Comparison of ENCODE assay signal across 11 cellular contexts in the genomic region with DNA sequence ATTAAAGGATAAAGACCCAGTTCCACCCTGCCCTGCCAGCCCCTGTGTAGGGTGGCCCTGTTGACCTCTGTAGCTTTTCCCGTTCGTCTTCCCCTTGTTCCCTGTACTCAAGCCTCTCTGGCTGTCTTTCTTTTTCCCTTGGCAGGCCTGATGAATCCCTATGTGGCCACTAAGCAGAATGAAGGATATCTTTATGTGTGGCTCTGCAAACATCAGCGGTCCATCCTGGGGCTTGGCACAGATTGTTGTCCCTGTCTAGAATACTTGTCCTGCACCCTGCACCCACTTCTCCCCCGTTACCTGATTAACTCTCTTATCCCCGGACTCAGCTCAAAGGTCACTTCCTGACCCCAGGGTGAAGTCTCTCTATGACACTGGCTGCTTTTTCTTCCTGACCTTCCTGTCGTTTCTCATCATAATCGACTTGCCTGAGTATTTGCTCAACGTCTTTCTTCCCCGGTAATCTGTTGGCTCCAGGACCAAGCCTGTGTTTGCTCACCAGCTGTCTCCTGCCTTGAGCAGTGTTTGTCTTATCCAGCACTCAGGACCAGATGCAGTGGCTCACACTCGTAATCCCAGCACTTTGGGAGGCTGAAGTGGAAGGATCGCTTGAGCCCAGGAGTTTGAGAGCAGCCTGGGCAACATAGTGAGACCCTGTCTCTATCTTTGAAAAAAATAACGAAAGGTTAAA. TPM values are rescaled to one million over a fixed set of nuclear protein-coding genes. Genes with fewer than 3 reads are reported as not detected.
DNase-seq lines count a peak whose midpoint lies in the region; ATAC-seq, FAIRE-seq and TF ChIP-seq lines count a peak whose summit lies in the region.
"Not testable (repeated sequence)": the region's sequence is repeated elsewhere in the genome, so short reads cannot be mapped to it uniquely, and the experiment has no call there.
"Had no signal": no experiment of that assay in that cellular context is flagged by ENCODE, and none has a peak within 500 bp of the region (broad histone marks: within the 10 kb centered on the region; RNA-seq: fewer than 3 reads in every experiment).

No MANE protein-coding gene starts in this region.

- not testable (repeated sequence) for BruUV-seq in Panc1 (replicated peaks; lab: Mats Ljungman, UMichigan); HepG2 (replicated peaks; lab: Mats Ljungman, UMichigan)

- not testable (repeated sequence) for H2AFZ ChIP-seq in HepG2 (ENCODE audit: low read length)

- not testable (repeated sequence) for H3K9me3 Mint-ChIP-seq in activated T-cell treated with anti-CD3 and anti-CD28 coated beads, Interleukin-2, amount 50 U/mL, for 72 hours; activated naive CD8-positive, alpha-beta T cell treated with anti-CD3 and anti-CD28 coated beads for 36 hours

- not testable (repeated sequence) for TF ChIP-seq CTCF in A549 (IDR thresholded peaks at IDR 0.05); Panc1 (IDR thresholded peaks at IDR 0.05); HepG2 (CRISPR knock-in tag; IDR thresholded peaks at IDR 0.05); pancreas (IDR thresholded peaks at IDR 0.05)

- H3K4me2 ChIP-seq in A549; HepG2 (ENCODE audit: low read depth, low read length): not testable (repeated sequence)

- not testable (repeated sequence) for H3K4me3 ChIP-seq in A549; Panc1 (ENCODE audit: low read depth in 2 of 2, low read length in 2 of 2); HepG2 (replicated peaks in 1 of 3; ENCODE audit: insufficient read depth in 1 of 3, low read depth in 2 of 3, low read length in 3 of 3); pancreas

- in situ Hi-C loops in Panc1 (cut with HindIII; ENCODE audit: low pct_unique_long_range_greater_than_20kb, low sequenced_read_pairs); HepG2 (cut with HindIII; ENCODE audit: extremely low pct_ligation_motif_present, low pct_unique_long_range_greater_than_20kb): not testable (repeated sequence)

- not testable (repeated sequence) for H3K27ac ChIP-seq in A549; Panc1 (ENCODE audit: low read length); HepG2 (ENCODE audit: extremely low read length, insufficient read depth, low read length); pancreas

- ATAC-seq in A549 = peak; percentile 62 to 84; a peak in 5 of 6 replicates
- peak; percentile 47; the same call in 1 of the 2 replicates for ATAC-seq in Panc1
- not testable (repeated sequence) for ATAC-seq in activated T-cell treated with anti-CD3 and anti-CD28 coated beads, Interleukin-2, amount 50 U/mL, for 72 hours (replicated peaks in 1 of 2)
- ATAC-seq in left colon = peak; percentile 85
- ATAC-seq in HepG2 = peak; percentile 93
- ATAC-seq in pancreas = peak in 3 of 4 donors; percentile 20 to 70 (median 57)

- H3K36me3 ChIP-seq in Panc1 (ENCODE audit: control insufficient read depth, insufficient read depth, low read length); HepG2 (replicated peaks in 1 of 2; ENCODE audit: control insufficient read depth in 1 of 2, insufficient read depth in 2 of 2, low read length in 2 of 2); pancreas: not testable (repeated sequence)

- CTCF ChIA-PET in A549 (lab: Yijun Ruan, JAX); Panc1 (lab: Charles Lee); HepG2 (lab: Yijun Ruan, JAX; ENCODE audit: low intra/inter-chr PET ratio, low total read pairs): not testable (repeated sequence)

- not testable (repeated sequence) for H3K4me1 ChIP-seq in A549; Panc1 (ENCODE audit: control insufficient read depth, insufficient read depth, low read length); HepG2 (ENCODE audit: insufficient read depth, low read length); pancreas

- FAIRE-seq in A549 (lab: Jason Lieb, UNC); pancreas (lab: Jason Lieb, UNC): not testable (repeated sequence)
- peak; percentile 98 for FAIRE-seq in HepG2 (lab: Jason Lieb, UNC)

- not testable (repeated sequence) for H3K9me3 ChIP-seq in A549; Panc1 (ENCODE audit: control insufficient read depth, insufficient read depth, low read depth, low read length); HepG2 (ENCODE audit: low read length); pancreas

- H3K79me2 ChIP-seq in HepG2 (ENCODE audit: insufficient read depth, low read length) = not testable (repeated sequence)

- H3K9ac ChIP-seq in HepG2 (ENCODE audit: insufficient read depth, low read depth, low read length) = not testable (repeated sequence)

- not testable (repeated sequence) for H3K27me3 ChIP-seq in Panc1 (ENCODE audit: control insufficient read depth, insufficient read depth, low read length); HepG2 (ENCODE audit: control insufficient read depth in 1 of 2, insufficient read depth in 2 of 2, low read length in 2 of 2); pancreas

- WGBS in A549 (ENCODE audit: missing lambda C conversion rate) = 85% methylated on average over 2 of the region's 12 CpGs
- 85% methylated on average over 1 of the region's 12 CpGs for WGBS in HepG2 (ENCODE audit: low lambda C conversion rate)
- 72 to 82% methylated on average over 1 of the region's 12 CpGs for WGBS in pancreas, 2 donors

- peak overlapping the region; percentile 67 for H3K27ac Mint-ChIP-seq in activated T-cell treated with anti-CD3 and anti-CD28 coated beads, Interleukin-2, amount 50 U/mL, for 72 hours
- peak overlapping the region; percentile 43 for H3K27ac Mint-ChIP-seq in activated naive CD8-positive, alpha-beta T cell treated with anti-CD3 and anti-CD28 coated beads for 36 hours

- not testable (repeated sequence) for H3K4me3 Mint-ChIP-seq in activated T-cell treated with anti-CD3 and anti-CD28 coated beads, Interleukin-2, amount 50 U/mL, for 72 hours; activated naive CD8-positive, alpha-beta T cell treated with anti-CD3 and anti-CD28 coated beads for 36 hours

- POLR2A ChIA-PET in A549 (lab: Yijun Ruan, JAX); HepG2 (lab: Yijun Ruan, JAX): not testable (repeated sequence)
- POLR2A ChIA-PET in Panc1 (lab: Charles Lee) = interaction anchor here (0.6 kb wide), 1 partner anchor 891 kb away, joined by 6 read pairs; no protein-coding TSS in a partner anchor

- TF ChIP-seq POLR2A in A549 (IDR thresholded peaks at IDR 0.05; ENCODE audit: low read length); HepG2 (IDR thresholded peaks at IDR 0.05; ENCODE audit: insufficient read depth in 1 of 2, low read depth in 2 of 2, low read length in 2 of 2): not testable (repeated sequence)

- not testable (repeated sequence) for TF ChIP-seq RAD21 in A549 (conservative IDR thresholded peaks at IDR 0.05 in 1 of 2, IDR thresholded peaks at IDR 0.05 in 1 of 2); HepG2 (CRISPR knock-in tag; IDR thresholded peaks at IDR 0.05)

- intact Hi-C loops in Panc1 (cut with micrococcal nuclease; ENCODE audit: unreplicated experiment); left colon (cut with DNase I, micrococcal nuclease); HepG2 (cut with micrococcal nuclease; ENCODE audit: unreplicated experiment); pancreas (cut with DNase I): not testable (repeated sequence)

- TF ChIP-seq EP300 in A549 (IDR thresholded peaks at IDR 0.05); HepG2 (IDR thresholded peaks at IDR 0.05; ENCODE audit: low read depth in 2 of 2, low read length in 2 of 2); HepG2 (CRISPR knock-in tag; IDR thresholded peaks at IDR 0.05; ENCODE audit: borderline replicate concordance): not testable (repeated sequence)

- H3K27me3 Mint-ChIP-seq in activated T-cell treated with anti-CD3 and anti-CD28 coated beads, Interleukin-2, amount 50 U/mL, for 72 hours (ENCODE audit: low read depth); activated naive CD8-positive, alpha-beta T cell treated with anti-CD3 and anti-CD28 coated beads for 36 hours: not testable (repeated sequence)

- H4K20me1 ChIP-seq in HepG2 (ENCODE audit: insufficient read depth, low read length) = not testable (repeated sequence)

- H3K4me1 Mint-ChIP-seq in activated T-cell treated with anti-CD3 and anti-CD28 coated beads, Interleukin-2, amount 50 U/mL, for 72 hours (ENCODE audit: low read depth); activated naive CD8-positive, alpha-beta T cell treated with anti-CD3 and anti-CD28 coated beads for 36 hours: not testable (repeated sequence)

- DNase-seq in A549 (ENCODE audit: low read depth in 1 of 2, low spot score in 1 of 2); Panc1 (ENCODE audit: low read depth, low spot score); activated T-cell treated with anti-CD3 and anti-CD28 coated beads, Interleukin-2, amount 50 U/mL, for 72 hours; activated naive CD8-positive, alpha-beta T cell treated with anti-CD3 and anti-CD28 coated beads for 36 hours; left colon; HepG2 (ENCODE audit: low spot score); pancreas: not testable (repeated sequence)

- H3K36me3 Mint-ChIP-seq in activated T-cell treated with anti-CD3 and anti-CD28 coated beads, Interleukin-2, amount 50 U/mL, for 72 hours (ENCODE audit: insufficient read depth in 2 of 2) = not testable (repeated sequence)
- H3K36me3 Mint-ChIP-seq in activated naive CD8-positive, alpha-beta T cell treated with anti-CD3 and anti-CD28 coated beads for 36 hours = peaks cover 15% of the 10 kb centered on the region

RNA-seq across cellular contexts. Expression of gene RSPH10B2, which starts 9.3 kb away (rescaled TPM):
- polyA plus RNA-seq in A549 (2011; rRNA removed) (0.11 TPM in 1 of 2 replicates, not detected in the other), A549 (2017; fragmentation: RNase III; extraction: RNeasy Plus Mini Kit Qiagen cat#74134 plus additional on column Dnase treatment) (0.08 to 0.16 TPM (median 0.12 TPM) in 3 replicates), HepG2 (2011; rRNA removed) (not detected in 2 replicates), pancreas (not detected)
- 0.05 TPM in 1 of 2 replicates, not detected in the other for polyA plus RNA-seq in A549 (2012; cell fraction: cytosol; rRNA removed)
- polyA plus RNA-seq in A549 (2012; cell fraction: nucleus; rRNA removed) = 0.24 and 0.37 TPM in 2 replicates
- polyA minus RNA-seq in A549 (2011; rRNA and poly(A)+ RNA removed) = not detected in 2 replicates
- total RNA-seq in Panc1 (2021; ENCODE audit: unreplicated experiment) (0.15 TPM), left colon (under 1 TPM in 1 of 2 donors, not detected in 1; 0.39 TPM), HepG2 (2016; rRNA removed; fragmentation: Illumina TruSeq; extraction: Trizol) (0.31 TPM in 1 of 2 replicates, not detected in the other), pancreas (under 1 TPM in 2 of 6 donors, not detected in 4; 0.06 to 0.37 TPM)
- polyA plus RNA-seq in Panc1 (2012; ENCODE audit: insufficient read length) = not detected
- total RNA-seq in activated T-cell treated with anti-CD3 and anti-CD28 coated beads, Interleukin-2, amount 50 U/mL, for 72 hours = under 1 TPM in 1 of 2 donors, not detected in 1; 0.89 TPM
- total RNA-seq in activated naive CD8-positive, alpha-beta T cell treated with anti-CD3 and anti-CD28 coated beads for 36 hours = under 1 TPM in 1 of 2 experiments, not detected in 1; 0.32 TPM
- not detected in 2 replicates for total RNA-seq in HepG2 (2016; cell fraction: cytosol; rRNA removed; fragmentation: Illumina TruSeq; extraction: Trizol; ENCODE audit: low read depth)
- 0.06 and 0.15 TPM in 2 replicates for total RNA-seq in HepG2 (2016; cell fraction: insoluble cytoplasmic fraction; rRNA removed; fragmentation: Illumina TruSeq; extraction: Trizol)
- 0.09 TPM in 1 of 2 replicates, not detected in the other for total RNA-seq in HepG2 (2016; cell fraction: membrane; rRNA removed; fragmentation: Illumina TruSeq; extraction: Trizol)
- total RNA-seq in HepG2 (2016; cell fraction: nucleus; rRNA removed; fragmentation: Illumina TruSeq; extraction: Trizol) = 0.16 and 0.75 TPM in 2 replicates
- not detected in 2 replicates for polyA plus RNA-seq in HepG2 (2011; cell fraction: cytosol; rRNA removed)
- polyA plus RNA-seq in HepG2 (2011; cell fraction: nucleus; rRNA removed) = 0.42 and 0.48 TPM in 2 replicates
- 0.07 TPM in 1 of 2 replicates, not detected in the other for polyA plus RNA-seq in HepG2 (2012)
- not detected in 2 replicates for polyA plus RNA-seq in HepG2 (2016; cell fraction: cytosol; fragmentation: Illumina TruSeq; extraction: Trizol; ENCODE audit: low read depth)
- not detected in 2 replicates for polyA plus RNA-seq in HepG2 (2016; cell fraction: insoluble cytoplasmic fraction; fragmentation: Illumina TruSeq; extraction: Trizol; ENCODE audit: low read depth)
- not detected in 2 replicates for polyA plus RNA-seq in HepG2 (2016; cell fraction: membrane; fragmentation: Illumina TruSeq; extraction: Trizol; ENCODE audit: low read depth)
- 0.25 TPM in 1 of 2 replicates, not detected in the other for polyA plus RNA-seq in HepG2 (2016; cell fraction: nucleus; fragmentation: Illumina TruSeq; extraction: Trizol; ENCODE audit: insufficient read depth, low read depth)
- 0.47 TPM in 1 of 2 replicates, not detected in the other for polyA minus RNA-seq in HepG2 (2011; rRNA and poly(A)+ RNA removed; ENCODE audit: low replicate concordance)
- polyA minus RNA-seq in HepG2 (2011; cell fraction: cytosol; rRNA and poly(A)+ RNA removed) = not detected in 2 replicates
- 1.9 and 2.1 TPM in 2 replicates for polyA minus RNA-seq in HepG2 (2011; cell fraction: nucleus; rRNA and poly(A)+ RNA removed)
- total RNA-seq: CD4-positive, alpha-beta T cell; HFFc6 had no signal
- polyA plus RNA-seq: CD14-positive monocyte; CD8-positive, alpha-beta memory T cell had no signal

RNA-seq across cellular contexts. Expression of gene ZNF12, which starts 37.8 kb away (rescaled TPM):
- polyA plus RNA-seq in A549 (2011; rRNA removed) (22.7 and 23.9 TPM in 2 replicates), A549 (2017; fragmentation: RNase III; extraction: RNeasy Plus Mini Kit Qiagen cat#74134 plus additional on column Dnase treatment) (8.8 TPM in 3 replicates), HepG2 (2011; rRNA removed) (17.5 and 21.4 TPM in 2 replicates), pancreas (1 to 10 TPM; 5.9 to 7.2 TPM)
- 3.5 and 5.2 TPM in 2 replicates for polyA plus RNA-seq in A549 (2012; cell fraction: cytosol; rRNA removed)
- polyA plus RNA-seq in A549 (2012; cell fraction: nucleus; rRNA removed) = 4.6 and 8.3 TPM in 2 replicates
- 11.8 and 13.7 TPM in 2 replicates for polyA minus RNA-seq in A549 (2011; rRNA and poly(A)+ RNA removed)
- total RNA-seq in Panc1 (2021; ENCODE audit: unreplicated experiment) (37.3 TPM), left colon (10 to 100 TPM; 19.7 to 21.8 TPM), HepG2 (2016; rRNA removed; fragmentation: Illumina TruSeq; extraction: Trizol) (22.8 and 28.1 TPM in 2 replicates), pancreas (10 to 100 TPM in 3 of 6 donors, 1 to 10 TPM in 3; 7.9 to 15.3 (median 10.2) TPM)
- polyA plus RNA-seq in Panc1 (2012; ENCODE audit: insufficient read length) = 19.4 TPM
- total RNA-seq in activated T-cell treated with anti-CD3 and anti-CD28 coated beads, Interleukin-2, amount 50 U/mL, for 72 hours = 10 to 100 TPM; 18.5 to 21.5 TPM
- total RNA-seq in activated naive CD8-positive, alpha-beta T cell treated with anti-CD3 and anti-CD28 coated beads for 36 hours = 10 to 100 TPM; 17.2 to 18.2 TPM
- 1.8 and 2.6 TPM in 2 replicates for total RNA-seq in HepG2 (2016; cell fraction: cytosol; rRNA removed; fragmentation: Illumina TruSeq; extraction: Trizol; ENCODE audit: low read depth)
- 23.1 and 28.1 TPM in 2 replicates for total RNA-seq in HepG2 (2016; cell fraction: insoluble cytoplasmic fraction; rRNA removed; fragmentation: Illumina TruSeq; extraction: Trizol)
- 6.7 and 10.6 TPM in 2 replicates for total RNA-seq in HepG2 (2016; cell fraction: membrane; rRNA removed; fragmentation: Illumina TruSeq; extraction: Trizol)
- total RNA-seq in HepG2 (2016; cell fraction: nucleus; rRNA removed; fragmentation: Illumina TruSeq; extraction: Trizol) = 30.8 and 32.0 TPM in 2 replicates
- polyA plus RNA-seq in HepG2 (2011; cell fraction: cytosol; rRNA removed) = 4.1 and 6.3 TPM in 2 replicates
- polyA plus RNA-seq in HepG2 (2011; cell fraction: nucleus; rRNA removed) = 39.3 and 40.0 TPM in 2 replicates
- polyA plus RNA-seq in HepG2 (2012) = 14.5 and 19.0 TPM in 2 replicates
- polyA plus RNA-seq in HepG2 (2016; cell fraction: cytosol; fragmentation: Illumina TruSeq; extraction: Trizol; ENCODE audit: low read depth) = 1.7 and 2.4 TPM in 2 replicates
- 15.6 and 17.8 TPM in 2 replicates for polyA plus RNA-seq in HepG2 (2016; cell fraction: insoluble cytoplasmic fraction; fragmentation: Illumina TruSeq; extraction: Trizol; ENCODE audit: low read depth)
- polyA plus RNA-seq in HepG2 (2016; cell fraction: membrane; fragmentation: Illumina TruSeq; extraction: Trizol; ENCODE audit: low read depth) = 3.9 and 5.4 TPM in 2 replicates
- 42.6 and 43.6 TPM in 2 replicates for polyA plus RNA-seq in HepG2 (2016; cell fraction: nucleus; fragmentation: Illumina TruSeq; extraction: Trizol; ENCODE audit: insufficient read depth, low read depth)
- polyA minus RNA-seq in HepG2 (2011; rRNA and poly(A)+ RNA removed; ENCODE audit: low replicate concordance) = 7.6 and 11.4 TPM in 2 replicates
- polyA minus RNA-seq in HepG2 (2011; cell fraction: cytosol; rRNA and poly(A)+ RNA removed) = 15.6 and 16.9 TPM in 2 replicates
- 38.9 and 50.5 TPM in 2 replicates for polyA minus RNA-seq in HepG2 (2011; cell fraction: nucleus; rRNA and poly(A)+ RNA removed)
